9 cellular contexts compared by ENCODE assay signal in the genomic region with DNA sequence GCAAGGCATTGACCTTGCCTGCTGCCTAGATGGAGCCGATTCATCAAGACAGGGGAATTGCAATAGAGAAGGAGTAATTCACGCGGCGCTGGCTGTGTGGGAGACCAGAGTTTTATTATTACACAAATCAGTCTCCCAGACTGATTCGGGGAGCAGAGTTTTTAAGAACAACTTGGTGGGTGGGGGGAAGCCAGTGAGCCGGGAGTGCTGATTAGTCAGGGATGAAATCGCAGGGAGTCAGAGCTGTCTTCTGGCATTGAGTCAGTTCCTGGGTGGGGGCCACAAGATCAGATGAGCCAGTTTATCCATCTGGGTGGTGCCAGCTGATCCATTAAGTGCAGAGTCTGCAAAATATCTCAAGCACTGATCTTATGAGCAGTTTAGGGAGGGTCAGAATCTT. TPM values are rescaled to one million over a fixed set of nuclear protein-coding genes. Genes with fewer than 3 reads are reported as not detected.
A peak's percentile ranks its signal among the peaks of the same experiment; 100 is the strongest.
DNase-seq lines count a peak whose midpoint lies in the region; ATAC-seq and TF ChIP-seq lines count a peak whose summit lies in the region.
"Not testable (repeated sequence)": the region's sequence is repeated elsewhere in the genome, so short reads cannot be mapped to it uniquely, and the experiment has no call there.
"Had no signal": no experiment of that assay in that cellular context is flagged by ENCODE, and none has a peak within 500 bp of the region (broad histone marks: within the 10 kb centered on the region; RNA-seq: fewer than 3 reads in every experiment).

No MANE protein-coding gene starts in this region.

- ATAC-seq in PC-3, result not testable (repeated sequence)
- ATAC-seq in activated T-helper 17 cell treated with anti-CD3 and anti-CD28 coated beads, Interleukin-2, amount 50 U/mL, for 72 hours (replicated peaks), result peak; percentile 87
- ATAC-seq in stimulated activated effector memory CD8-positive, alpha-beta T cell treated with anti-CD3 and anti-CD28 coated beads, Interleukin-12 subunit alpha, Interleukin-12 subunit beta, amount 100 ng/mL, for 72 hours, result peak; percentile 77

- not testable (repeated sequence) for H3K9me3 ChIP-seq in PC-3 (ENCODE audit: low read length)

- H3K9ac ChIP-seq in PC-3 (ENCODE audit: low read length), result not testable (repeated sequence)

- not testable (repeated sequence) for H3K36me3 Mint-ChIP-seq in activated T-helper 17 cell treated with anti-CD3 and anti-CD28 coated beads, Interleukin-2, amount 50 U/mL, for 72 hours (ENCODE audit: low read depth); stimulated activated effector memory CD8-positive, alpha-beta T cell treated with anti-CD3 and anti-CD28 coated beads, Interleukin-12 subunit alpha, Interleukin-12 subunit beta, amount 100 ng/mL, for 72 hours

- H3K27me3 Mint-ChIP-seq in activated T-helper 17 cell treated with anti-CD3 and anti-CD28 coated beads, Interleukin-2, amount 50 U/mL, for 72 hours, result peaks cover 13% of the 10 kb centered on the region

- CTCF ChIA-PET in PC-3 (lab: Charles Lee), result not testable (repeated sequence)

- not testable (repeated sequence) for H3K36me3 ChIP-seq in PC-3 (ENCODE audit: low read depth, low read length)

- POLR2A ChIA-PET in PC-3 (lab: Charles Lee; ENCODE audit: unreplicated experiment), result not testable (repeated sequence)

- not testable (repeated sequence) for H3K9me2 ChIP-seq in PC-3 (replicated peaks; ENCODE audit: low read length)

- BruUV-seq in PC-3 (replicated peaks; lab: Mats Ljungman, UMichigan), result not testable (repeated sequence)

- H3K79me2 ChIP-seq in PC-3 (ENCODE audit: low read length), result not testable (repeated sequence)

- H3K4me2 ChIP-seq in PC-3 (ENCODE audit: low read length), result not testable (repeated sequence)

- peak; percentile 5 for DNase-seq in EH (ENCODE audit: low read depth)
- DNase-seq in PC-3, result peak; percentile 37
- DNase-seq in activated CD4-positive, alpha-beta T cell treated with anti-CD3 and anti-CD28 coated beads, Interleukin-2, amount 50 U/mL, for 48 hours, result peak; percentile 42 to 64
- DNase-seq in epithelial cell of prostate (ENCODE audit: low read depth, low spot score), result peak; percentile 37
- peak; percentile 48 for DNase-seq in kidney glomerular epithelial cell (lab: John Stamatoyannopoulos, UW)
- DNase-seq in stimulated activated CD4-positive, alpha-beta T cell treated with anti-CD3 and anti-CD28 coated beads, Interleukin-15, amount 100 ng/mL, for 48 hours (ENCODE audit: low read depth in 2 of 2), result peak; percentile 33 to 38
- peak in 1 of 2 donors; percentile 55 for DNase-seq in stimulated activated effector memory CD8-positive, alpha-beta T cell treated with anti-CD3 and anti-CD28 coated beads, Interleukin-12 subunit alpha, Interleukin-12 subunit beta, amount 100 ng/mL, for 72 hours (ENCODE audit: low spot score in 2 of 2)

- H3K4me3 Mint-ChIP-seq in activated T-helper 17 cell treated with anti-CD3 and anti-CD28 coated beads, Interleukin-2, amount 50 U/mL, for 72 hours; stimulated activated effector memory CD8-positive, alpha-beta T cell treated with anti-CD3 and anti-CD28 coated beads, Interleukin-12 subunit alpha, Interleukin-12 subunit beta, amount 100 ng/mL, for 72 hours: not testable (repeated sequence)

- not testable (repeated sequence) for H3K4me1 ChIP-seq in PC-3 (ENCODE audit: insufficient read depth, low read length)

- H3K4me3 ChIP-seq in PC-3 (ENCODE audit: low read length), result not testable (repeated sequence)

- H4K20me1 ChIP-seq in PC-3 (ENCODE audit: low read length), result not testable (repeated sequence)

- H3K27me3 ChIP-seq in PC-3 (ENCODE audit: low read length), result not testable (repeated sequence)

- H3K4me1 Mint-ChIP-seq in activated T-helper 17 cell treated with anti-CD3 and anti-CD28 coated beads, Interleukin-2, amount 50 U/mL, for 72 hours; stimulated activated effector memory CD8-positive, alpha-beta T cell treated with anti-CD3 and anti-CD28 coated beads, Interleukin-12 subunit alpha, Interleukin-12 subunit beta, amount 100 ng/mL, for 72 hours: not testable (repeated sequence)

- not testable (repeated sequence) for H3K9me3 Mint-ChIP-seq in activated T-helper 17 cell treated with anti-CD3 and anti-CD28 coated beads, Interleukin-2, amount 50 U/mL, for 72 hours; stimulated activated effector memory CD8-positive, alpha-beta T cell treated with anti-CD3 and anti-CD28 coated beads, Interleukin-12 subunit alpha, Interleukin-12 subunit beta, amount 100 ng/mL, for 72 hours

- intact Hi-C loops in PC-3 (cut with micrococcal nuclease), result loop anchor here (10.0 kb wide), 2 partner anchors 1305 to 1395 kb away; no protein-coding TSS in a partner anchor

- TF ChIP-seq CTCF in PC-3 (conservative IDR thresholded peaks at IDR 0.05; ENCODE audit: low read depth, low read length), result not testable (repeated sequence)

- not testable (repeated sequence) for H3K27ac Mint-ChIP-seq in activated T-helper 17 cell treated with anti-CD3 and anti-CD28 coated beads, Interleukin-2, amount 50 U/mL, for 72 hours; stimulated activated effector memory CD8-positive, alpha-beta T cell treated with anti-CD3 and anti-CD28 coated beads, Interleukin-12 subunit alpha, Interleukin-12 subunit beta, amount 100 ng/mL, for 72 hours

- not testable (repeated sequence) for H3F3A ChIP-seq in PC-3 (ENCODE audit: low read length, unreplicated experiment)

- not testable (repeated sequence) for H3K27ac ChIP-seq in PC-3 (ENCODE audit: low read length)
- H3K27ac ChIP-seq in epithelial cell of prostate, result peak overlapping the region; percentile 32

- H2AFZ ChIP-seq in PC-3 (ENCODE audit: low read length), result not testable (repeated sequence)

RNA-seq across cellular contexts. Expression of a gene that starts 49.7 kb away (rescaled TPM):
- total RNA-seq in PC-3 (2014; rRNA removed), result not detected in 2 replicates
- total RNA-seq in activated T-helper 17 cell treated with anti-CD3 and anti-CD28 coated beads, Interleukin-2, amount 50 U/mL, for 72 hours, result 1 to 10 TPM in 1 of 2 donors, under 1 TPM in 1; 0.37 to 1.5 TPM
- total RNA-seq: CD4-positive, CD25-positive, alpha-beta regulatory T cell had no signal
